19 cellular contexts compared by ENCODE assay signal in the genomic region with DNA sequence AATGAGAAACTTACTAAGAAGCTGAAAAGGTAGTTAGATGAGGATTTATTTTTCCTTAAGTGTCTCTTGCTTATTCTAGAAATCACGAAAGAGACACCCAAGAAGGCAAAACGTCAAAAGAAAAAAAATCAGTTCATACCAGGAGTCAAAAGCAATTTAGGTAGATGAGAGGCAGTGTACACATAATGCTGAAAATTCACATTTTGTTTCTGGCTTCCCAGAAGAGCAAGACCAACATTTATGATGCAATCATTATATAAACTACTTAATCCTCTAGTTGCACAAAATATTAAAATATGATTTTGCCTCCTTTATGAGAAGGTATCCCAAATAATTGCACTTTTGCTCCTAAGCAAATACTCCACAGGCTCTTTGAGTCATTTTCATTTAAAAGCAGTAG.
DNase-seq lines count a peak whose midpoint lies in the region; ATAC-seq, FAIRE-seq and TF ChIP-seq lines count a peak whose summit lies in the region.
"Had no signal": no experiment of that assay in that cellular context is flagged by ENCODE, and none has a peak within 500 bp of the region (broad histone marks: within the 10 kb centered on the region; RNA-seq: fewer than 3 reads in every experiment).

No MANE protein-coding gene starts in this region.

- CTCF ChIA-PET in HepG2 (lab: Yijun Ruan, JAX; ENCODE audit: low intra/inter-chr PET ratio, low total read pairs) = no interaction called here

- TF ChIP-seq CTCF in HepG2 (CRISPR knock-in tag; IDR thresholded peaks at IDR 0.05) = no peak
- TF ChIP-seq CTCF in right lobe of liver (IDR thresholded peaks at IDR 0.05) = no peak
- no peak for TF ChIP-seq CTCF in left lung (IDR thresholded peaks at IDR 0.05)
- TF ChIP-seq CTCF in osteocyte (IDR thresholded peaks at IDR 0.05) = no peak

- H3K27me3 ChIP-seq in HepG2 (ENCODE audit: control insufficient read depth in 1 of 2, insufficient read depth in 2 of 2, low read length in 2 of 2) = no peaks in the 10 kb centered on the region
- H3K27me3 ChIP-seq in right lobe of liver = no peaks in the 10 kb centered on the region
- H3K27me3 ChIP-seq in left lung = no peaks in the 10 kb centered on the region
- H3K27me3 ChIP-seq in effector memory CD4-positive, alpha-beta T cell (replicated peaks; ENCODE audit: control insufficient read depth, insufficient read depth, low read length, poor library complexity, severe bottlenecking) = no peaks in the 10 kb centered on the region
- H3K27me3 ChIP-seq: BLaER1 had no signal

- TF ChIP-seq EP300 in HepG2 (IDR thresholded peaks at IDR 0.05; ENCODE audit: low read depth in 2 of 2, low read length in 2 of 2) = no peak
- TF ChIP-seq EP300 in HepG2 (CRISPR knock-in tag; IDR thresholded peaks at IDR 0.05; ENCODE audit: borderline replicate concordance) = no peak

- H3K36me3 ChIP-seq in HepG2 (replicated peaks in 1 of 2; ENCODE audit: control insufficient read depth in 1 of 2, insufficient read depth in 2 of 2, low read length in 2 of 2) (no peaks in the 10 kb centered on the region), right lobe of liver (no peaks in the 10 kb centered on the region), left lung (peaks cover 0 to 4% of the 10 kb centered on the region in 2 donors)
- peaks cover 3% of the 10 kb centered on the region for H3K36me3 ChIP-seq in effector memory CD4-positive, alpha-beta T cell (ENCODE audit: control insufficient read depth, insufficient read depth, low read length)
- H3K36me3 ChIP-seq: BLaER1 had no signal

- intact Hi-C loops in HepG2 (cut with micrococcal nuclease; ENCODE audit: unreplicated experiment) = no loop called here
- intact Hi-C loops in right lobe of liver (cut with DNase I) = no loop called here
- intact Hi-C loops in left lung (cut with DNase I) = no loop called here

- no peak overlapping the region for H3K9ac ChIP-seq in HepG2 (ENCODE audit: insufficient read depth, low read depth, low read length)
- H3K9ac ChIP-seq: BLaER1 had no signal

- in situ Hi-C loops in HepG2 (cut with HindIII; ENCODE audit: extremely low pct_ligation_motif_present, low pct_unique_long_range_greater_than_20kb) = no loop called here

- DNase-seq in HepG2 (ENCODE audit: low spot score) (no peak), right lobe of liver (no peak), dedifferentiated amniotic fluid mesenchymal stem cell (ENCODE audit: extremely low spot score) (peak; percentile 88), left lung (no peak), osteocyte (ENCODE audit: extremely low spot score, unreplicated experiment) (no peak), HUDEP-2 (lab: John Stamatoyannopoulos, UW; ENCODE audit: unreplicated experiment in 76 of 76) (no peak)
- no peak for DNase-seq in effector memory CD4-positive, alpha-beta T cell
- DNase-seq: 8988T; CD4-positive, alpha-beta memory T cell; DMS153; DMS79; GF-D8; HCEC 1CT had no signal

- H3K4me3 ChIP-seq in HepG2 (replicated peaks in 1 of 3; ENCODE audit: insufficient read depth in 1 of 3, low read depth in 2 of 3, low read length in 3 of 3) = no peak overlapping the region
- H3K4me3 ChIP-seq in right lobe of liver = no peak overlapping the region
- no peak overlapping the region for H3K4me3 ChIP-seq in left lung
- no peak overlapping the region for H3K4me3 ChIP-seq in effector memory CD4-positive, alpha-beta T cell (ENCODE audit: insufficient read depth, low read depth, low read length, poor library complexity, severe bottlenecking)
- H3K4me3 ChIP-seq: BLaER1, GM23338 had no signal

- no peak overlapping the region for H3K27ac ChIP-seq in HepG2 (ENCODE audit: extremely low read length, insufficient read depth, low read length)
- no peak overlapping the region for H3K27ac ChIP-seq in right lobe of liver
- H3K27ac ChIP-seq in left lung = no peak overlapping the region
- no peak overlapping the region for H3K27ac ChIP-seq in effector memory CD4-positive, alpha-beta T cell (ENCODE audit: insufficient read depth, low read length, poor library complexity, severe bottlenecking)
- H3K27ac ChIP-seq: BLaER1 had no signal

- H3K4me3 Mint-ChIP-seq in osteocyte (ENCODE audit: unreplicated experiment) = no peak overlapping the region
- H3K4me3 Mint-ChIP-seq: CD14-positive monocyte; CD4-positive, alpha-beta memory T cell; GM23338; IgD-negative memory B cell had no signal

- H3K4me1 Mint-ChIP-seq in osteocyte (ENCODE audit: unreplicated experiment) = peaks cover 25% of the 10 kb centered on the region
- H3K4me1 Mint-ChIP-seq: CD14-positive monocyte; CD4-positive, alpha-beta memory T cell; IgD-negative memory B cell had no signal

- H3K79me2 ChIP-seq in HepG2 (ENCODE audit: insufficient read depth, low read length) = no peaks in the 10 kb centered on the region

- no peak overlapping the region for H2AFZ ChIP-seq in HepG2 (ENCODE audit: low read length)
- H2AFZ ChIP-seq: GM23338 had no signal

- H3K9me3 Mint-ChIP-seq in osteocyte (ENCODE audit: unreplicated experiment) = no peaks in the 10 kb centered on the region
- H3K9me3 Mint-ChIP-seq: IgD-negative memory B cell had no signal

- FAIRE-seq in HepG2 (lab: Jason Lieb, UNC) = no peak
- FAIRE-seq: H54 had no signal

- H3K27ac Mint-ChIP-seq in osteocyte (ENCODE audit: unreplicated experiment) = peak overlapping the region; percentile 89
- H3K27ac Mint-ChIP-seq: CD14-positive monocyte; CD4-positive, alpha-beta memory T cell; GM23338; IgD-negative memory B cell had no signal

- ATAC-seq in HepG2 (no peak), right lobe of liver (no peak), left lung (peak; percentile 49), GM21360 (IDR thresholded peaks at IDR 0.05; ENCODE audit: unreplicated experiment) (no peak)
- ATAC-seq: GM23338 had no signal

- H3K4me1 ChIP-seq in HepG2 (ENCODE audit: insufficient read depth, low read length) (no peaks in the 10 kb centered on the region), right lobe of liver (no peaks in the 10 kb centered on the region), left lung (no peaks in the 10 kb centered on the region)
- no peaks in the 10 kb centered on the region for H3K4me1 ChIP-seq in effector memory CD4-positive, alpha-beta T cell (ENCODE audit: control insufficient read depth, insufficient read depth, low read length, poor library complexity, severe bottlenecking)
- H3K4me1 ChIP-seq: BLaER1 had no signal

- no peaks in the 10 kb centered on the region for H3K27me3 Mint-ChIP-seq in osteocyte (ENCODE audit: unreplicated experiment)
- H3K27me3 Mint-ChIP-seq: CD4-positive, alpha-beta memory T cell had no signal

- POLR2A ChIA-PET in HepG2 (lab: Yijun Ruan, JAX) = no interaction called here

- WGBS in HepG2 (ENCODE audit: low lambda C conversion rate) = 41% methylated on average over 2 of the region's 2 CpGs
- 29% methylated on average over 2 of the region's 2 CpGs for WGBS in right lobe of liver (ENCODE audit: insufficient coverage, low coverage, low lambda C conversion rate, missing lambda C conversion rate)

- TF ChIP-seq RAD21 in HepG2 (CRISPR knock-in tag; IDR thresholded peaks at IDR 0.05) = no peak

- TF ChIP-seq POLR2A in HepG2 (IDR thresholded peaks at IDR 0.05; ENCODE audit: insufficient read depth in 1 of 2, low read depth in 2 of 2, low read length in 2 of 2) = no peak
- TF ChIP-seq POLR2A in right lobe of liver (IDR thresholded peaks at IDR 0.05) = no peak

- no peaks in the 10 kb centered on the region for H3K36me3 Mint-ChIP-seq in osteocyte (ENCODE audit: unreplicated experiment)
- H3K36me3 Mint-ChIP-seq: CD4-positive, alpha-beta memory T cell had no signal

- H4K20me1 ChIP-seq in HepG2 (ENCODE audit: insufficient read depth, low read length) = no peaks in the 10 kb centered on the region
- H4K20me1 ChIP-seq: BLaER1 had no signal

- H3K4me2 ChIP-seq in HepG2 (ENCODE audit: low read depth, low read length) = no peak overlapping the region
- H3K4me2 ChIP-seq: BLaER1, GM23338 had no signal

- no TSS peak for BruUV-seq in HepG2 (replicated peaks; lab: Mats Ljungman, UMichigan)

- H3K9me3 ChIP-seq in HepG2 (ENCODE audit: low read length) = no peaks in the 10 kb centered on the region
- no peaks in the 10 kb centered on the region for H3K9me3 ChIP-seq in right lobe of liver
- H3K9me3 ChIP-seq in left lung = no peaks in the 10 kb centered on the region
- H3K9me3 ChIP-seq in effector memory CD4-positive, alpha-beta T cell (ENCODE audit: control insufficient read depth, low read length) = no peaks in the 10 kb centered on the region
- H3K9me3 ChIP-seq: BLaER1 had no signal

TF ChIP-seq in HepG2, 621 proteins besides CTCF, POLR2A, EP300 and RAD21:
- TF ChIP-seq ATF7 (IDR thresholded peaks at IDR 0.05) = peak; percentile 17; the same call in 1 of the 2 replicates
- no peak for TF ChIP-seq ATF7 (CRISPR knock-in tag; IDR thresholded peaks at IDR 0.05)
- no peak for TF ChIP-seq TCF7 (IDR thresholded peaks at IDR 0.05; ENCODE audit: low read depth)
- TF ChIP-seq CEBPB (IDR thresholded peaks at IDR 0.05; ENCODE audit: borderline replicate concordance, low read depth, low read length) = peak; percentile 33; the same call in 1 of the 2 replicates
